Comparison of ENCODE assay signal across 8 cellular contexts in genomic region chr6:149028767-149029405, GRCh38.
DNase-seq lines count a peak whose midpoint lies in the region; ATAC-seq, FAIRE-seq and TF ChIP-seq lines count a peak whose summit lies in the region.

No MANE protein-coding gene starts in this region.

- TF ChIP-seq RAD21 in GM12878 (IDR thresholded peaks at IDR 0.05; ENCODE audit: insufficient read depth, low read depth, low read length), result peak; percentile 91

- TF ChIP-seq POLR2A in GM12878 (IDR thresholded peaks at IDR 0.05; ENCODE audit: low read depth, low read length), result no peak

- no peak overlapping the region for H2AFZ ChIP-seq in GM12878 (ENCODE audit: control insufficient read depth, low read depth, low read length)

- H3K27me3 ChIP-seq in GM12878 (replicated peaks in 1 of 2; ENCODE audit: control insufficient read depth in 2 of 2, insufficient read depth in 2 of 2, low read length in 1 of 2), result no peaks in the 10 kb centered on the region

- in situ Hi-C loops in GM12878 (cut with MboI), result no loop called here

- H3K4me1 ChIP-seq in GM12878 (ENCODE audit: control insufficient read depth, insufficient read depth, low read length), result peaks cover 8% of the 10 kb centered on the region

- no peak overlapping the region for H3K4me3 ChIP-seq in GM12878

- FAIRE-seq in GM12878 (lab: Jason Lieb, UNC), result peak; percentile 92

- H3K4me2 ChIP-seq in GM12878 (ENCODE audit: control insufficient read depth, insufficient read depth), result no peak overlapping the region

- DNase-seq in Right ventricle myocardium inferior (ENCODE audit: missing footprints) (no peak), cardiac septum (ENCODE audit: low spot score) (no peak), NCI-H187 treated with DMSO at 0.1 percent for 48 hours (lab: John Stamatoyannopoulos, UW) (peak; percentile 37), T follicular helper cell (ENCODE audit: low read depth) (peak; percentile 57), GM12878 (ENCODE audit: low read depth, low spot score) (peak; percentile 72), iPS DF 4.7 (ENCODE audit: extremely low read depth, low spot score) (peak; percentile 74)
- peak; percentile 17 to 76 (median 55) for DNase-seq in stimulated activated CD4-positive, alpha-beta T cell treated with anti-CD3 and anti-CD28 coated beads, Interleukin-12 subunit alpha, Interleukin-12 subunit beta, amount 100 ng/mL, for 48 hours (ENCODE audit: low read depth in 2 of 3, low spot score in 1 of 3)

- peaks cover 0 to 5% of the 10 kb centered on the region in 2 experiments; a peak in 3 of 4 replicates for H3K36me3 ChIP-seq in GM12878 (ENCODE audit: control insufficient read depth in 2 of 2, insufficient read depth in 2 of 2, low read length in 1 of 2)

- no peak overlapping the region for H3K27ac ChIP-seq in GM12878 (ENCODE audit: control insufficient read depth, insufficient read depth)

- CTCF ChIA-PET in GM12878 (lab: Yijun Ruan, JAX), result interaction anchor here (0.5 to 12.5 kb wide), 49 partner anchors 17 to 508 kb away, joined by 3 to 228 read pairs (median 4); no protein-coding TSS in a partner anchor

- peaks cover 31% of the 10 kb centered on the region for H3K79me2 ChIP-seq in GM12878 (ENCODE audit: control insufficient read depth, insufficient read depth, low read length)

- SMC1A ChIA-PET in GM12878 (lab: Charles Lee; ENCODE audit: uncharacterized antibody, unreplicated experiment), result interaction anchor here (0.6 to 26.9 kb wide), 42 partner anchors 10 to 490 kb away, joined by 3 to 1060 read pairs (median 4); no protein-coding TSS in a partner anchor

- intact Hi-C loops in Right ventricle myocardium inferior (cut with DNase I), result loop anchor here (2.0 to 5.0 kb wide), 3 partner anchors 404 to 488 kb away; no protein-coding TSS in a partner anchor
- intact Hi-C loops in cardiac septum (cut with DNase I), result loop anchor here (2.0 to 5.0 kb wide), 3 partner anchors 53 to 488 kb away; no protein-coding TSS in a partner anchor
- intact Hi-C loops in GM12878 (cut with micrococcal nuclease; ENCODE audit: unreplicated experiment), result loop anchor here (1.0 kb wide), 3 partner anchors 53 to 488 kb away; no protein-coding TSS in a partner anchor

- 2% methylated on average over 6 of the region's 6 CpGs for WGBS in GM12878 (ENCODE audit: insufficient coverage, insufficient replicate concordance, low lambda C conversion rate, missing lambda C conversion rate)

- no peak for TF ChIP-seq EP300 in GM12878 (IDR thresholded peaks at IDR 0.05; ENCODE audit: borderline replicate concordance in 1 of 2, control insufficient read depth in 1 of 2, low read depth in 2 of 2, low read length in 2 of 2)

- H3K9ac ChIP-seq in GM12878 (ENCODE audit: control insufficient read depth, insufficient read depth, low read length), result no peak overlapping the region

- RAD21 ChIA-PET in GM12878 (lab: Charles Lee; ENCODE audit: unreplicated experiment), result interaction anchor here (0.5 to 14.4 kb wide), 36 partner anchors 16 to 488 kb away, joined by 3 to 521 read pairs (median 4); no protein-coding TSS in a partner anchor

- TF ChIP-seq CTCF in GM12878 (IDR thresholded peaks at IDR 0.05 in 2 of 3, conservative IDR thresholded peaks at IDR 0.05 in 1 of 3; ENCODE audit: control insufficient read depth in 2 of 3, extremely low read depth in 1 of 3, insufficient read depth in 1 of 3, low read depth in 3 of 3, low read length in 3 of 3), result peak; percentile 40 to 79 (median 53); a peak in 5 of 6 replicates

- peaks cover 5% of the 10 kb centered on the region; the same call in 2 of the 3 replicates for H3K9me3 ChIP-seq in GM12878 (replicated peaks; ENCODE audit: control insufficient read depth, insufficient read depth, low read length)

- no TSS peak for BruUV-seq in GM12878 (replicated peaks; lab: Mats Ljungman, UMichigan)

- H4K20me1 ChIP-seq in GM12878 (ENCODE audit: control insufficient read depth, insufficient read depth), result no peaks in the 10 kb centered on the region

- POLR2A ChIA-PET in GM12878 (lab: Charles Lee), result interaction anchor here (0.6 to 9.8 kb wide), 7 partner anchors 19 to 444 kb away, joined by 4 to 262 read pairs (median 14); no protein-coding TSS in a partner anchor

- ATAC-seq in Right ventricle myocardium inferior, result peak; percentile 80
- no peak for ATAC-seq in GM12878
- no peak for ATAC-seq in HG03442 (IDR thresholded peaks at IDR 0.05; ENCODE audit: unreplicated experiment)

TF ChIP-seq in GM12878, 131 proteins besides CTCF, POLR2A, EP300 and RAD21 (continues in another document):
- TF ChIP-seq ZNF24 (IDR thresholded peaks at IDR 0.05) (peak; percentile 45; the same call in 1 of the 2 replicates), TCF7 (IDR thresholded peaks at IDR 0.05; ENCODE audit: borderline replicate concordance) (no peak), BCLAF1 (IDR thresholded peaks at IDR 0.05) (no peak), NBN (IDR thresholded peaks at IDR 0.05) (0 out of 2 replicates have a peak, but pooled peaks have one; percentile 36), HSF1 (IDR thresholded peaks at IDR 0.05; ENCODE audit: low read depth, low read length) (no peak), HDGF (IDR thresholded peaks at IDR 0.05) (no peak), ZBTB33 (IDR thresholded peaks at IDR 0.05) (no peak), SKIL (IDR thresholded peaks at IDR 0.05; ENCODE audit: low read depth, poor library complexity, severe bottlenecking) (peak; percentile 48), MTA2 (IDR thresholded peaks at IDR 0.05; ENCODE audit: low read depth) (0 out of 2 replicates have a peak, but pooled peaks have one; percentile 8), DPF2 (IDR thresholded peaks at IDR 0.05) (no peak), CHD2 (IDR thresholded peaks at IDR 0.05; ENCODE audit: borderline replicate concordance, low read depth, low read length) (no peak), MAX (IDR thresholded peaks at IDR 0.05; ENCODE audit: low read depth, low read length) (no peak)

Comparison
In these comparisons a context has a peak if more than half of its experiments do, and no peak if none do; other contexts are left out.
1. DNase-seq: peak in NCI-H187 treated with DMSO at 0.1 percent for 48 hours (single experiment), T follicular helper cell (single experiment), GM12878 (single experiment), iPS DF 4.7 (single experiment) and stimulated activated CD4-positive, alpha-beta T cell treated with anti-CD3 and anti-CD28 coated beads, Interleukin-12 subunit alpha, Interleukin-12 subunit beta, amount 100 ng/mL, for 48 hours (3 of 3); none in Right ventricle myocardium inferior (single experiment) and cardiac septum (single experiment).